8 cellular contexts compared by ENCODE assay signal in genomic region chr10:22341190-22341935, GRCh38. TPM values are rescaled to one million over a fixed set of nuclear protein-coding genes. Genes with fewer than 3 reads are reported as not detected.
A peak's percentile ranks its signal among the peaks of the same experiment; 100 is the strongest.
DNase-seq lines count a peak whose midpoint lies in the region; ATAC-seq and TF ChIP-seq lines count a peak whose summit lies in the region.

No MANE protein-coding gene starts in this region.

- no peaks in the 10 kb centered on the region for H3K36me3 ChIP-seq in gastroesophageal sphincter

- H3K27ac ChIP-seq in VCaP (peak overlapping the region; percentile 91), gastroesophageal sphincter (peak overlapping the region; percentile 71 to 96 (median 94))

- no peak for TF ChIP-seq CTCF in VCaP (conservative IDR thresholded peaks at IDR 0.05)
- no peak for TF ChIP-seq CTCF in gastroesophageal sphincter (IDR thresholded peaks at IDR 0.05)

- TF ChIP-seq EP300 in gastroesophageal sphincter (IDR thresholded peaks at IDR 0.05): no peak

- in situ Hi-C loops in G401 (cut with HindIII; ENCODE audit: low sequenced_read_pairs): no loop called here

- H3K9me3 ChIP-seq in gastroesophageal sphincter: peaks cover 0 to 11% (median 0%) of the 10 kb centered on the region in 3 donors

- ATAC-seq in GM18861 (IDR thresholded peaks at IDR 0.05; ENCODE audit: unreplicated experiment) (peak; percentile 5), HG03095 (IDR thresholded peaks at IDR 0.05; ENCODE audit: unreplicated experiment) (peak; percentile 12), gastroesophageal sphincter (peak; percentile 11), GM18519 (IDR thresholded peaks at IDR 0.05; ENCODE audit: low FRiP score, unreplicated experiment) (no peak)

- peaks cover 0 to 34% (median 13%) of the 10 kb centered on the region in 3 donors for H3K4me1 ChIP-seq in gastroesophageal sphincter

- H3K27me3 ChIP-seq in gastroesophageal sphincter: peaks cover 87% of the 10 kb centered on the region

- TF ChIP-seq POLR2A in gastroesophageal sphincter (IDR thresholded peaks at IDR 0.05): no peak

- peak overlapping the region; percentile 48 to 77 for H3K4me3 ChIP-seq in gastroesophageal sphincter

- 8 to 20% methylated on average over 1 to 11 of the region's 40 CpGs for WGBS in gastroesophageal sphincter (ENCODE audit: low coverage in 1 of 2), 2 donors

- DNase-seq in 8988T (peak; percentile 44), putamen (ENCODE audit: low spot score) (peak; percentile 53), G401 (ENCODE audit: low spot score) (no peak)

RNA-seq across cellular contexts. Expression of gene SPAG6, which starts 3.9 kb away (rescaled TPM):
- not detected for total RNA-seq in gastroesophageal sphincter
- 52.9 and 57.2 TPM in 2 replicates for total RNA-seq in G401 (2014; rRNA removed; shearing (Covaris generic))

RNA-seq across cellular contexts. Expression of gene BMI1, which starts 20.5 kb away (rescaled TPM):
- total RNA-seq in gastroesophageal sphincter: 100 to 1,000 TPM in 2 of 4 donors, 10 to 100 TPM in 2; 70.5 to 108 (median 94.3) TPM
- total RNA-seq in G401 (2014; rRNA removed; shearing (Covaris generic)): 305 and 441 TPM in 2 replicates

RNA-seq across cellular contexts. Expression of gene COMMD3, which starts 25.2 kb away (rescaled TPM):
- 10 to 100 TPM; 17.5 to 68.6 (median 24.6) TPM for total RNA-seq in gastroesophageal sphincter
- 119 and 132 TPM in 2 replicates for total RNA-seq in G401 (2014; rRNA removed; shearing (Covaris generic))

Comparison
In these comparisons a context has a peak if more than half of its experiments do, and no peak if none do; other contexts are left out.
1. RNA of gene SPAG6, which starts 3.9 kb away (total RNA-seq): 52.9 to 57.2 TPM in G401; not detected in gastroesophageal sphincter; every median in the first group is over 10 times any median in the second.